36 cellular contexts compared by ENCODE assay signal in genomic region chr19:30659638-30660037, GRCh38.
"Had no signal": no experiment of that assay in that cellular context is flagged by ENCODE, and none has a peak within 500 bp of the region (broad histone marks: within the 10 kb centered on the region; RNA-seq: fewer than 3 reads in every experiment).

No MANE protein-coding gene starts in this region.

- H3K4me1 Mint-ChIP-seq: activated B cell treated with CpG ODN at 0.5 μM for 24 hours; activated CD4-positive, alpha-beta T cell treated with anti-CD3 and anti-CD28 coated beads, Interleukin-2, amount 10 ng/mL, durations not matched to agents 24 days and 14 days; activated naive CD4-positive, alpha-beta T cell treated with anti-CD3 and anti-CD28 coated beads, Interleukin-2, amount 10 ng/mL, durations not matched to agents 7 days and 5 days; activated naive CD4-positive, alpha-beta T cell treated with anti-CD3 and anti-CD28 coated beads, Interleukin-2, amount 50 U/mL, for 24 hours; activated naive CD8-positive, alpha-beta T cell treated with anti-CD3 and anti-CD28 coated beads, Interleukin-2, amount 10 ng/mL, durations not matched to agents 7 days and 5 days; activated naive CD8-positive, alpha-beta T cell treated with anti-CD3 and anti-CD28 coated beads, Interleukin-2, amount 50 U/mL, for 24 hours; central memory CD8-positive, alpha-beta T cell had no signal

- H3K27me3 Mint-ChIP-seq: activated B cell treated with CpG ODN at 0.5 μM for 24 hours, brain had no signal

- H3K9me3 Mint-ChIP-seq: activated B cell treated with CpG ODN at 0.5 μM for 24 hours; activated CD4-positive, alpha-beta T cell treated with anti-CD3 and anti-CD28 coated beads, Interleukin-2, amount 10 ng/mL, durations not matched to agents 24 days and 14 days; activated CD8-positive, alpha-beta T cell treated with anti-CD3 and anti-CD28 coated beads for 36 hours; activated naive CD4-positive, alpha-beta T cell treated with anti-CD3 and anti-CD28 coated beads, Interleukin-2, amount 10 ng/mL, durations not matched to agents 7 days and 5 days; activated naive CD8-positive, alpha-beta T cell treated with anti-CD3 and anti-CD28 coated beads, Interleukin-2, amount 10 ng/mL, durations not matched to agents 7 days and 5 days; activated naive CD8-positive, alpha-beta T cell treated with anti-CD3 and anti-CD28 coated beads, Interleukin-2, amount 50 U/mL, for 24 hours; activated T-cell treated with anti-CD3 and anti-CD28 coated beads, Interleukin-2, amount 50 U/mL, for 24 hours; activated T-helper 2 cell treated with anti-CD3 and anti-CD28 coated beads, Interferon-gamma antibody, Interleukin-2, Interleukin-4, amounts not matched to agents 10 μg/mL and 5 μg/mL and 100 μg/mL, durations not matched to agents 14 hours and 24 hours and 36 hours; central memory CD8-positive, alpha-beta T cell; T-helper 1 cell treated with Interleukin-12 subunit alpha and Interleukin-12 subunit beta and Interleukin-4 antibody, amounts not matched to agents 30 μg/mL and 1 μg/mL, for 36 hours; T-helper 2 cell treated with Interferon-gamma antibody and Interleukin-4, amounts not matched to agents 5 μg/mL and 100 μg/mL, for 36 hours had no signal

- FAIRE-seq: bronchial epithelial cell, TTC549 had no signal

- H3K27ac Mint-ChIP-seq: activated B cell treated with CpG ODN at 0.5 μM for 24 hours; activated CD4-positive, alpha-beta memory T cell treated with anti-CD3 and anti-CD28 coated beads for 36 hours; activated CD4-positive, alpha-beta T cell treated with anti-CD3 and anti-CD28 coated beads, Interleukin-2, amount 10 ng/mL, durations not matched to agents 24 days and 14 days; activated CD8-positive, alpha-beta T cell treated with anti-CD3 and anti-CD28 coated beads for 36 hours; activated naive CD4-positive, alpha-beta T cell treated with anti-CD3 and anti-CD28 coated beads, Interleukin-2, amount 10 ng/mL, durations not matched to agents 7 days and 5 days; activated naive CD4-positive, alpha-beta T cell treated with anti-CD3 and anti-CD28 coated beads, Interleukin-2, amount 50 U/mL, for 24 hours; activated naive CD8-positive, alpha-beta T cell; activated naive CD8-positive, alpha-beta T cell treated with anti-CD3 and anti-CD28 coated beads, Interleukin-2, amount 10 ng/mL, durations not matched to agents 7 days and 5 days; activated naive CD8-positive, alpha-beta T cell treated with anti-CD3 and anti-CD28 coated beads, Interleukin-2, amount 50 U/mL, for 24 hours; activated T-cell treated with anti-CD3 and anti-CD28 coated beads, Interleukin-2, amount 50 U/mL, for 24 hours; activated T-helper 2 cell treated with anti-CD3 and anti-CD28 coated beads, Interferon-gamma antibody, Interleukin-2, Interleukin-4, amounts not matched to agents 10 μg/mL and 5 μg/mL and 100 μg/mL, durations not matched to agents 14 hours and 24 hours and 36 hours; brain; T-helper 1 cell treated with Interleukin-12 subunit alpha and Interleukin-12 subunit beta and Interleukin-4 antibody, amounts not matched to agents 30 μg/mL and 1 μg/mL, for 36 hours; T-helper 2 cell treated with Interferon-gamma antibody and Interleukin-4, amounts not matched to agents 5 μg/mL and 100 μg/mL, for 36 hours had no signal

- H3K4me3 Mint-ChIP-seq: activated B cell treated with CpG ODN at 0.5 μM for 24 hours; activated CD4-positive, alpha-beta memory T cell treated with anti-CD3 and anti-CD28 coated beads for 36 hours; activated CD4-positive, alpha-beta T cell treated with anti-CD3 and anti-CD28 coated beads, Interleukin-2, amount 10 ng/mL, durations not matched to agents 24 days and 14 days; activated CD8-positive, alpha-beta T cell treated with anti-CD3 and anti-CD28 coated beads for 36 hours; activated naive CD4-positive, alpha-beta T cell treated with anti-CD3 and anti-CD28 coated beads, Interleukin-2, amount 10 ng/mL, durations not matched to agents 7 days and 5 days; activated naive CD4-positive, alpha-beta T cell treated with anti-CD3 and anti-CD28 coated beads, Interleukin-2, amount 50 U/mL, for 24 hours; activated naive CD8-positive, alpha-beta T cell; activated naive CD8-positive, alpha-beta T cell treated with anti-CD3 and anti-CD28 coated beads, Interleukin-2, amount 10 ng/mL, durations not matched to agents 7 days and 5 days; activated naive CD8-positive, alpha-beta T cell treated with anti-CD3 and anti-CD28 coated beads, Interleukin-2, amount 50 U/mL, for 24 hours; activated T-cell treated with anti-CD3 and anti-CD28 coated beads, Interleukin-2, amount 50 U/mL, for 24 hours; brain; central memory CD8-positive, alpha-beta T cell; T-helper 1 cell treated with Interleukin-12 subunit alpha and Interleukin-12 subunit beta and Interleukin-4 antibody, amounts not matched to agents 30 μg/mL and 1 μg/mL, for 36 hours; T-helper 2 cell treated with Interferon-gamma antibody and Interleukin-4, amounts not matched to agents 5 μg/mL and 100 μg/mL, for 36 hours had no signal

- H3K4me1 ChIP-seq: ascending aorta had no signal

- DNase-seq: activated B cell treated with CpG ODN at 0.5 μM for 24 hours; activated CD4-positive, alpha-beta memory T cell treated with anti-CD3 and anti-CD28 coated beads for 36 hours; activated CD4-positive, alpha-beta T cell treated with anti-CD3 and anti-CD28 coated beads for 4 hours; activated CD4-positive, alpha-beta T cell treated with anti-CD3 and anti-CD28 coated beads, Interleukin-2, amount 10 ng/mL, durations not matched to agents 24 days and 14 days; activated CD4-positive, alpha-beta T cell treated with anti-CD3 and anti-CD28 coated beads, Interleukin-2, amount 50 U/mL, for 1 hour; activated CD4-positive, alpha-beta T cell treated with anti-CD3 and anti-CD28 coated beads, Interleukin-2, amount 50 U/mL, for 4 hours; activated CD4-positive, CD25-positive, alpha-beta regulatory T cell treated with anti-CD3 and anti-CD28 coated beads, Interleukin-2, amount 50 U/mL, for 72 hours; activated CD8-positive, alpha-beta memory T cell treated with anti-CD3 and anti-CD28 coated beads, Interleukin-2, amount 50 U/mL, for 4 hours; activated CD8-positive, alpha-beta T cell treated with anti-CD3 and anti-CD28 coated beads for 36 hours; activated effector memory CD4-positive, alpha-beta T cell treated with Interleukin-2 at 50 U/mL for 16 hours; activated gamma-delta T cell; activated naive CD4-positive, alpha-beta T cell treated with anti-CD3 and anti-CD28 coated beads, Interleukin-2, amount 10 ng/mL, durations not matched to agents 7 days and 5 days; activated naive CD4-positive, alpha-beta T cell treated with Interleukin-2 at 50 U/mL for 16 hours; activated naive CD8-positive, alpha-beta T cell treated with anti-CD3 and anti-CD28 coated beads, Interleukin-2, amount 10 ng/mL, durations not matched to agents 7 days and 5 days; activated naive CD8-positive, alpha-beta T cell treated with anti-CD3 and anti-CD28 coated beads, Interleukin-2, amount 50 U/mL, for 24 hours; activated T-cell treated with anti-CD3 and anti-CD28 coated beads, Interleukin-2, amount 50 U/mL, for 24 hours; activated T-cell treated with anti-CD3 and anti-CD28 coated beads, Interleukin-2, amount 50 U/mL, for 48 hours; amygdala; anterior cingulate cortex; caudate nucleus; cerebellar nuclear complex; T-helper 1 cell; T-helper 2 cell; T-helper 9 cell had no signal

- H3K27me3 ChIP-seq: ascending aorta had no signal

- H3K36me3 Mint-ChIP-seq: activated CD4-positive, alpha-beta memory T cell treated with anti-CD3 and anti-CD28 coated beads for 36 hours; activated naive CD4-positive, alpha-beta T cell treated with anti-CD3 and anti-CD28 coated beads, Interleukin-2, amount 10 ng/mL, durations not matched to agents 7 days and 5 days; activated naive CD4-positive, alpha-beta T cell treated with anti-CD3 and anti-CD28 coated beads, Interleukin-2, amount 50 U/mL, for 24 hours; activated naive CD8-positive, alpha-beta T cell; activated naive CD8-positive, alpha-beta T cell treated with anti-CD3 and anti-CD28 coated beads, Interleukin-2, amount 10 ng/mL, durations not matched to agents 7 days and 5 days had no signal

- H3K9me3 ChIP-seq: ascending aorta had no signal

- H3K36me3 ChIP-seq: ascending aorta, cardiac muscle cell had no signal

- ATAC-seq: activated CD8-positive, alpha-beta T cell treated with anti-CD3 and anti-CD28 coated beads for 36 hours; activated naive CD8-positive, alpha-beta T cell treated with anti-CD3 and anti-CD28 coated beads, Interleukin-2, amount 50 U/mL, for 24 hours had no signal

- H3K4me3 ChIP-seq: ascending aorta, cardiac muscle cell had no signal

- H3K27ac ChIP-seq: ascending aorta, cardiac muscle cell, VCaP had no signal
